8 cellular contexts compared by ENCODE assay signal in genomic region chr2:241686649-241687425, GRCh38. TPM values are rescaled to one million over a fixed set of nuclear protein-coding genes. Genes with fewer than 3 reads are reported as not detected.
DNase-seq lines count a peak whose midpoint lies in the region; ATAC-seq, FAIRE-seq and TF ChIP-seq lines count a peak whose summit lies in the region.

Gene DTYMK, minus strand, starts transcription at chr2:241686815. Its CDS starts 32 bp downstream, at chr2:241686783.

- DNase-seq in GM12864 (ENCODE audit: low read depth) (peak; percentile 71), NCI-H1417 (lab: John Stamatoyannopoulos, UW) (peak; percentile 92 to 97 (median 97)), head of caudate nucleus (peak; percentile 92 to 98 (median 97)), pancreas (peak; percentile 95 to 99 (median 96)), thyroid gland (peak; percentile 97)
- peak; percentile 99 for DNase-seq in activated naive CD8-positive, alpha-beta T cell treated with anti-CD3 and anti-CD28 coated beads, Interleukin-2, amount 10 ng/mL, durations not matched to agents 7 days and 5 days

- intact Hi-C loops in head of caudate nucleus (cut with DNase I), result loop anchor here (2.0 kb wide), 1 partner anchor 50 kb away; the partner anchor contains the start of genes ATG4B and THAP4
- intact Hi-C loops in pancreas (cut with DNase I), result no loop called here
- intact Hi-C loops in thyroid gland (cut with DNase I), result loop anchor here (5.0 kb wide), 1 partner anchor 190 kb away; no protein-coding TSS in a partner anchor

- H3F3A ChIP-seq in SU-DHL-6 (ENCODE audit: insufficient read depth), result no peaks in the 10 kb centered on the region

- ATAC-seq in HG02678 (IDR thresholded peaks at IDR 0.05; ENCODE audit: unreplicated experiment) (peak; percentile 98), pancreas (peak; percentile 95 to 99 (median 97))
- peak; percentile 97 for ATAC-seq in activated naive CD8-positive, alpha-beta T cell treated with anti-CD3 and anti-CD28 coated beads, Interleukin-2, amount 10 ng/mL, durations not matched to agents 7 days and 5 days (ENCODE audit: low read depth)

- H3K4me1 ChIP-seq in pancreas (peaks cover 0 to 17% (median 7%) of the 10 kb centered on the region in 3 donors), thyroid gland (peaks cover 16 to 23% of the 10 kb centered on the region in 2 donors)

- H3K9me3 Mint-ChIP-seq in activated naive CD8-positive, alpha-beta T cell treated with anti-CD3 and anti-CD28 coated beads, Interleukin-2, amount 10 ng/mL, durations not matched to agents 7 days and 5 days, result no peaks in the 10 kb centered on the region

- H3K27me3 Mint-ChIP-seq in activated naive CD8-positive, alpha-beta T cell treated with anti-CD3 and anti-CD28 coated beads, Interleukin-2, amount 10 ng/mL, durations not matched to agents 7 days and 5 days, result no peaks in the 10 kb centered on the region

- TF ChIP-seq CTCF in GM12864 (IDR thresholded peaks at IDR 0.05; ENCODE audit: low read depth, low read length, missing control alignments), result no peak
- TF ChIP-seq CTCF in SU-DHL-6 (IDR thresholded peaks at IDR 0.05; ENCODE audit: insufficient read depth, low read length, poor library complexity, severe bottlenecking), result no peak
- no peak for TF ChIP-seq CTCF in pancreas (IDR thresholded peaks at IDR 0.05)
- TF ChIP-seq CTCF in thyroid gland (IDR thresholded peaks at IDR 0.05), result peak in 1 of 6 experiments; percentile 8

- peaks cover 13% of the 10 kb centered on the region for H3K36me3 Mint-ChIP-seq in activated naive CD8-positive, alpha-beta T cell treated with anti-CD3 and anti-CD28 coated beads, Interleukin-2, amount 10 ng/mL, durations not matched to agents 7 days and 5 days

- H3K9me3 ChIP-seq in SU-DHL-6 (ENCODE audit: insufficient read depth, low read length) (no peaks in the 10 kb centered on the region), pancreas (no peaks in the 10 kb centered on the region), thyroid gland (no peaks in the 10 kb centered on the region)

- peak within 1 kb of the TSS; percentile 96 for H3K27ac Mint-ChIP-seq in activated naive CD8-positive, alpha-beta T cell treated with anti-CD3 and anti-CD28 coated beads, Interleukin-2, amount 10 ng/mL, durations not matched to agents 7 days and 5 days

- H3K9me2 ChIP-seq in SU-DHL-6 (replicated peaks; ENCODE audit: insufficient read depth, low read length), result no peaks in the 10 kb centered on the region

- peak within 1 kb of the TSS; percentile 50 for H2AFZ ChIP-seq in SU-DHL-6 (ENCODE audit: low read depth, low read length, severe bottlenecking)

- peak within 1 kb of the TSS; percentile 92 for H3K4me2 ChIP-seq in SU-DHL-6 (ENCODE audit: low read depth, low read length, poor library complexity, severe bottlenecking)

- FAIRE-seq in pancreas (lab: Jason Lieb, UNC), result no peak

- peaks cover 73% of the 10 kb centered on the region for H3K79me2 ChIP-seq in SU-DHL-6 (ENCODE audit: insufficient read depth, low read length)

- H3K4me3 Mint-ChIP-seq in activated naive CD8-positive, alpha-beta T cell treated with anti-CD3 and anti-CD28 coated beads, Interleukin-2, amount 10 ng/mL, durations not matched to agents 7 days and 5 days, result peak within 1 kb of the TSS; percentile 89

- H3K4me1 Mint-ChIP-seq in activated naive CD8-positive, alpha-beta T cell treated with anti-CD3 and anti-CD28 coated beads, Interleukin-2, amount 10 ng/mL, durations not matched to agents 7 days and 5 days, result peaks cover 22% of the 10 kb centered on the region

- H3K36me3 ChIP-seq in SU-DHL-6 (ENCODE audit: low read length) (peaks cover 9% of the 10 kb centered on the region; the same call in 1 of the 2 replicates), pancreas (no peaks in the 10 kb centered on the region), thyroid gland (peaks cover 0 to 5% of the 10 kb centered on the region in 2 donors)

- 0% methylated on average over 84 to 102 of the region's 102 CpGs for WGBS in pancreas, 2 donors
- 1% methylated on average over 23 of the region's 102 CpGs; no CpG with 5 or more reads in 1 of the 2 donors for WGBS in thyroid gland, 2 donors

- H3K4me3 ChIP-seq in GM12864 (ENCODE audit: low read depth, low read length) (peak within 1 kb of the TSS; percentile 80), SU-DHL-6 (ENCODE audit: insufficient read depth, low read length, poor library complexity, severe bottlenecking) (peak within 1 kb of the TSS; percentile 86), pancreas (peak within 1 kb of the TSS; percentile 60 to 96 (median 94)), thyroid gland (replicated peaks in 1 of 3) (peak within 1 kb of the TSS; percentile 39 to 87 (median 44))

- POLR2A ChIA-PET in activated naive CD8-positive, alpha-beta T cell treated with anti-CD3 and anti-CD28 coated beads, Interleukin-2, amount 10 ng/mL, durations not matched to agents 7 days and 5 days (lab: Charles Lee), result interaction anchor here (0.6 to 4.5 kb wide), 20 partner anchors 9 to 1126 kb away, joined by 3 to 62 read pairs (median 5); partner anchors contain the start of genes ATG4B, D2HGDH, DUSP28 and ING5

- no peaks in the 10 kb centered on the region for H4K20me1 ChIP-seq in SU-DHL-6 (ENCODE audit: low read depth, low read length)

- peak within 1 kb of the TSS; percentile 68 for H3K27ac ChIP-seq in SU-DHL-6 (ENCODE audit: low read depth, low read length)
- peak within 1 kb of the TSS; percentile 89 to 98 (median 94) for H3K27ac ChIP-seq in pancreas
- peak within 1 kb of the TSS; percentile 73 to 90 (median 89) for H3K27ac ChIP-seq in thyroid gland

- peak within 1 kb of the TSS; percentile 98 for H3K9ac ChIP-seq in SU-DHL-6 (ENCODE audit: low read length)

- TF ChIP-seq POLR2A in thyroid gland (IDR thresholded peaks at IDR 0.05), result peak; percentile 30 to 85

- H3K27me3 ChIP-seq in SU-DHL-6 (ENCODE audit: low read length) (no peaks in the 10 kb centered on the region), pancreas (no peaks in the 10 kb centered on the region), thyroid gland (no peaks in the 10 kb centered on the region)

RNA-seq across cellular contexts. Expression of gene DTYMK, which starts in this region (rescaled TPM):
- 10 to 100 TPM; 56.5 to 67.9 TPM for total RNA-seq in activated naive CD8-positive, alpha-beta T cell treated with anti-CD3 and anti-CD28 coated beads, Interleukin-2, amount 10 ng/mL, durations not matched to agents 7 days and 5 days
- total RNA-seq in pancreas (1 to 10 TPM; 3.7 to 9.4 (median 7.0) TPM), thyroid gland (10 to 100 TPM in 3 of 4 donors, 1 to 10 TPM in 1; 9.6 to 24.0 (median 15.7) TPM)
- 10 to 100 TPM in 1 of 2 donors, 1 to 10 TPM in 1; 9.8 to 11.0 TPM for polyA plus RNA-seq in pancreas

Comparison
In these comparisons a context has a peak if more than half of its experiments do, and no peak if none do; other contexts are left out.
1. Peak in every context shown above with its lines: DNase-seq, ATAC-seq, H3K4me3 ChIP-seq and H3K27ac ChIP-seq.
2. intact Hi-C loops: an anchor here in head of caudate nucleus (2.0 kb wide) and thyroid gland (5.0 kb wide); none called in pancreas.